ENCODE assay signal across 10 cellular contexts in genomic region chr10:103921750-103922195, GRCh38. TPM values are rescaled to one million over a fixed set of nuclear protein-coding genes. Genes with fewer than 3 reads are reported as not detected.
DNase-seq lines count a peak whose midpoint lies in the region; ATAC-seq and TF ChIP-seq lines count a peak whose summit lies in the region.
"Had no signal": no experiment of that assay in that cellular context is flagged by ENCODE, and none has a peak within 500 bp of the region (broad histone marks: within the 10 kb centered on the region; RNA-seq: fewer than 3 reads in every experiment).

No MANE protein-coding gene starts in this region.

- no peaks in the 10 kb centered on the region for H3K27me3 ChIP-seq in CD4-positive, alpha-beta memory T cell (ENCODE audit: insufficient read depth, low read length)
- H3K27me3 ChIP-seq in suprapubic skin = no peaks in the 10 kb centered on the region

- intact Hi-C loops in CD4-positive, alpha-beta memory T cell (cut with micrococcal nuclease) = no loop called here

- peaks cover 6 to 19% (median 8%) of the 10 kb centered on the region in 4 donors for H3K4me1 Mint-ChIP-seq in CD4-positive, alpha-beta memory T cell
- H3K4me1 Mint-ChIP-seq in WTC11 = peaks cover 15% of the 10 kb centered on the region

- H3K36me3 Mint-ChIP-seq in CD4-positive, alpha-beta memory T cell = peaks cover 0 to 11% of the 10 kb centered on the region in 2 donors
- H3K36me3 Mint-ChIP-seq in WTC11 = no peaks in the 10 kb centered on the region
- H3K36me3 Mint-ChIP-seq: activated naive CD4-positive, alpha-beta T cell treated with anti-CD3 and anti-CD28 coated beads, Interleukin-2, amount 50 U/mL, for 24 hours had no signal

- CTCF ChIA-PET in CD4-positive, alpha-beta memory T cell (lab: Charles Lee; ENCODE audit: partially characterized antibody) = interaction anchor here (0.8 to 2.0 kb wide), 8 partner anchors 14 to 209 kb away, joined by 3 to 12 read pairs (median 6); no protein-coding TSS in a partner anchor
- CTCF ChIA-PET in WTC11 (lab: Charles Lee) = interaction anchor here (1.1 to 1.3 kb wide), 4 partner anchors 11 to 34 kb away, joined by 3 to 4 read pairs (median 3); no protein-coding TSS in a partner anchor

- H3K4me3 ChIP-seq in CD4-positive, alpha-beta memory T cell (ENCODE audit: low read length in 2 of 2) = no peak overlapping the region
- H3K4me3 ChIP-seq in suprapubic skin = no peak overlapping the region
- H3K4me3 ChIP-seq: PC-9 had no signal

- peak in 3 of 5 donors; percentile 16 to 37 (median 27) for DNase-seq in CD4-positive, alpha-beta memory T cell
- peak; percentile 6 for DNase-seq in HCEC 1CT
- DNase-seq in WTC11 (ENCODE audit: low spot score) = peak; percentile 33
- peak; percentile 37 for DNase-seq in iPS-NIHi11 (ENCODE audit: low spot score)
- no peak for DNase-seq in kidney glomerular epithelial cell (lab: John Stamatoyannopoulos, UW)
- no peak for DNase-seq in DMS 273 (lab: John Stamatoyannopoulos, UW; ENCODE audit: unreplicated experiment)
- DNase-seq in suprapubic skin (ENCODE audit: low spot score in 2 of 2) = no peak
- DNase-seq: PC-9 had no signal

- H3K4me3 Mint-ChIP-seq in CD4-positive, alpha-beta memory T cell = no peak overlapping the region
- H3K4me3 Mint-ChIP-seq in WTC11 = no peak overlapping the region
- H3K4me3 Mint-ChIP-seq: activated naive CD4-positive, alpha-beta T cell treated with anti-CD3 and anti-CD28 coated beads, Interleukin-2, amount 50 U/mL, for 24 hours had no signal

- TF ChIP-seq EP300 in suprapubic skin (IDR thresholded peaks at IDR 0.05) = no peak

- no peak overlapping the region for H3K27ac ChIP-seq in CD4-positive, alpha-beta memory T cell (ENCODE audit: low read depth, low read length)
- no peak overlapping the region for H3K27ac ChIP-seq in suprapubic skin
- H3K27ac ChIP-seq: PC-9 had no signal

- H3K36me3 ChIP-seq in CD4-positive, alpha-beta memory T cell (ENCODE audit: insufficient read depth, low read length) = no peaks in the 10 kb centered on the region
- H3K36me3 ChIP-seq in suprapubic skin = no peaks in the 10 kb centered on the region

- H3K4me1 ChIP-seq in CD4-positive, alpha-beta memory T cell (ENCODE audit: insufficient read depth, low read length) = peaks cover 20% of the 10 kb centered on the region
- peaks cover 20% of the 10 kb centered on the region for H3K4me1 ChIP-seq in suprapubic skin

- H3K9me3 ChIP-seq in CD4-positive, alpha-beta memory T cell (ENCODE audit: control insufficient read depth in 1 of 2, low read length in 2 of 2) = no peaks in the 10 kb centered on the region
- H3K9me3 ChIP-seq in suprapubic skin = no peaks in the 10 kb centered on the region

- no peak overlapping the region for H3K27ac Mint-ChIP-seq in CD4-positive, alpha-beta memory T cell
- H3K27ac Mint-ChIP-seq in WTC11 = no peak overlapping the region
- H3K27ac Mint-ChIP-seq: activated naive CD4-positive, alpha-beta T cell treated with anti-CD3 and anti-CD28 coated beads, Interleukin-2, amount 50 U/mL, for 24 hours had no signal

- TF ChIP-seq POLR2A in suprapubic skin (IDR thresholded peaks at IDR 0.05) = no peak

- WGBS in suprapubic skin = 56% methylated on average over 7 of the region's 7 CpGs

- H3K9me3 Mint-ChIP-seq in CD4-positive, alpha-beta memory T cell = no peaks in the 10 kb centered on the region
- H3K9me3 Mint-ChIP-seq in WTC11 = no peaks in the 10 kb centered on the region
- H3K9me3 Mint-ChIP-seq: activated naive CD4-positive, alpha-beta T cell treated with anti-CD3 and anti-CD28 coated beads, Interleukin-2, amount 50 U/mL, for 24 hours had no signal

- ATAC-seq in WTC11 (peak; percentile 5), HG02938 (IDR thresholded peaks at IDR 0.05; ENCODE audit: unreplicated experiment) (no peak)

- POLR2A ChIA-PET in CD4-positive, alpha-beta memory T cell (lab: Charles Lee; ENCODE audit: partially characterized antibody) = interaction anchor here (1.0 to 2.1 kb wide), 2 partner anchors 11 to 14 kb away, joined by 3 to 6 read pairs; no protein-coding TSS in a partner anchor
- POLR2A ChIA-PET in WTC11 (lab: Charles Lee) = no interaction called here

- H3K27me3 Mint-ChIP-seq in CD4-positive, alpha-beta memory T cell = no peaks in the 10 kb centered on the region
- no peaks in the 10 kb centered on the region for H3K27me3 Mint-ChIP-seq in WTC11 (ENCODE audit: low read depth)
- H3K27me3 Mint-ChIP-seq: activated naive CD4-positive, alpha-beta T cell treated with anti-CD3 and anti-CD28 coated beads, Interleukin-2, amount 50 U/mL, for 24 hours had no signal

- TF ChIP-seq CTCF in WTC11 (IDR thresholded peaks at IDR 0.05) (no peak), suprapubic skin (IDR thresholded peaks at IDR 0.05) (no peak)

TF ChIP-seq in WTC11, 78 proteins besides CTCF, POLR2A, EP300 and RAD21:
- TF ChIP-seq TEAD4 (CRISPR knock-in tag; IDR thresholded peaks at IDR 0.05) = no peak
- peak; percentile 27; the same call in 1 of the 2 replicates for TF ChIP-seq TEAD1 (CRISPR knock-in tag; IDR thresholded peaks at IDR 0.05)
TF ChIP-seq in WTC11: peak in this region for 1.

RNA-seq across cellular contexts. Expression of gene STN1, which starts 3.8 kb away (rescaled TPM):
- total RNA-seq in CD4-positive, alpha-beta memory T cell = 10 to 100 TPM; 30.4 to 31.6 TPM
- polyA plus RNA-seq in CD4-positive, alpha-beta memory T cell = 100 to 1,000 TPM; 111 TPM
- total RNA-seq in WTC11 (2021) (13.9 to 18.7 TPM (median 15.0 TPM) in 3 replicates), suprapubic skin (10 to 100 TPM; 13.8 to 24.8 (median 22.9) TPM)

RNA-seq across cellular contexts. Expression of gene SLK, which starts 45.2 kb away (rescaled TPM):
- 10 to 100 TPM; 30.9 to 31.1 TPM for total RNA-seq in CD4-positive, alpha-beta memory T cell
- polyA plus RNA-seq in CD4-positive, alpha-beta memory T cell = 10 to 100 TPM in 1 of 2 donors, 1 to 10 TPM in 1; 1.6 to 14.3 TPM
- total RNA-seq in WTC11 (2021) = 17.6 to 19.2 TPM (median 18.9 TPM) in 3 replicates
- total RNA-seq in suprapubic skin = 10 to 100 TPM; 38.1 to 81.4 (median 56.3) TPM

Comparison
In these comparisons a context has a peak if more than half of its experiments do, and no peak if none do; other contexts are left out.
1. DNase-seq: peak in CD4-positive, alpha-beta memory T cell (3 of 5), HCEC 1CT (single experiment), WTC11 (single experiment) and iPS-NIHi11 (single experiment); none in kidney glomerular epithelial cell (single experiment), DMS 273 (single experiment) and suprapubic skin (0 of 2).